ENCODE assay signal across 8 cellular contexts in the genomic region with DNA sequence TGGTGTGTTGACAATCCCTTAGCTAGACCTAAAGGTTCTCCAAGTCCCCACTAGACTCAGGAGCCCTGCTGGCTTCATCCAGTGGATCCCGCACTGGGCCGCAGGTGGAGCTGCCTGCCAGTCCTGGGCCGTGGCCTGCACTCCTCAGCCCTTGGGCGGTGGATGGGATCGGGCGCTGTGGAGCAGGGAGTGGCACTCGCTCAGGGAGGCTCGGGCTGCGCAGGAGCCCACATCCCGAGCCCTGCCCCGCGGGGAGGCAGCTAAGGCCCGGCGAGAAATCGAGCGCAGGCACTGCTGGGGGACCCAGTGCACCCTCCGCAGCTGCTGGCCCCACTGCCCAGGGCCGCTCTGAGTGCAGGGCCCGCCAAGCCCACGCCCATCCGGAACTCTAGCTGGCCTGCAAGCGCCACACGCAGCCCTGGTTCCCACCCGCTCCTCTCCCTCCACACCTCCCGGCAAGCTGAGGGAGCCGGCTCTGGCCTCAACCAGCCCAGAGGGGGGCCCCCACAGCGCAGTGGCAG.
"Had no signal": no experiment of that assay in that cellular context is flagged by ENCODE, and none has a peak within 500 bp of the region (broad histone marks: within the 10 kb centered on the region; RNA-seq: fewer than 3 reads in every experiment).

No MANE protein-coding gene starts in this region.

- ATAC-seq: GM12878 had no signal

- H3K4me3 ChIP-seq: GM12878 had no signal

- DNase-seq: GDM1, GF-D8 had no signal

- FAIRE-seq: G401.6, GM12878, GM12891, GM12892, GM18507, GM19239 had no signal
